In the genomic region with DNA sequence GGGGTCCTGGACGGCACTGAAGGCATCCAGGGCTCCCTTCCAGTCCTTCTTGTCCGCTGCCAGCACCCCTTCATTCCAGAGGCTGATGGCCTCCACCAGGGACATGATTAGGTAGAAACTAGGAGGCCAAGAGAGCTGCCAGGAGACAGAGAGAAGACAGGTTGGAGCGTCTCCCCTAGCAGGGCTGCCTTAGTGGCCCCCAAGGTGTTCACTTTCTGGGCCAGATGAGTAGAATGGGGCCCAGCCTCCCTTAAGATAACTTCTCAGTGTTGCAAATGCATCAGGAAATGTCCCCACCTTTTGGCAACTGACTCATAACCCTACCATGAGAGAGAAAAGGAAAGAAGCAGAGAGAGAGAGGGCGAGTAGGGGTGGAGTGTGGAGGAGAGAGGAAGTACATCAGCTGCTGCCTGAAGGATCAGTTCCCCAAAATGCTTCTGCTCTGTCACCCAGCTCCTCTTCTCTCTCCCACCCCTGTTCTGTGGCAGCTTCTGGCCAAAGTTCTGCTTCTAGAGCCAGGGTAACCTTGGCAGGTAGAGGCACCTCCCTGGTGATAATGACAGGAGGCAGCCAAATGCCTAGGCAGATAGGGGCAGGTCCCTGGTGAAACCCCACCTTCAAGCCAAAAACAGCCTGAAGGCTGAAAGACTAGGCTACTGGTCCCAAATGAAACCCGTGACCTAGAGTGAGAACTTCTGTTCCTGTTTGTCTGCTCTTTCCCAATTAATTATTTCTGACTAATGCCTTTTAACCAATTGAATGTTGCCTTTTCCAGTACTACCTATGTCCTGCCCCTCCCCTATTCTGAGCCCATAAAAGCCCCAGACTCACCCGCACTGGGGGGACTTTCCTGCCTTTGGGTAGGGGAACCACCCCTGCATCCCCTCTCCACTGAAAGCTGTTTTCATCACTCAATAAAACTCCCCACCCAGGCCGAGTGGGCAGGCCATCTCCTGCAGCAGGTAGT, we compare ENCODE assay signal across 1 cellular context.
TF ChIP-seq lines count a peak whose summit lies in the region.

A gene with protein sequence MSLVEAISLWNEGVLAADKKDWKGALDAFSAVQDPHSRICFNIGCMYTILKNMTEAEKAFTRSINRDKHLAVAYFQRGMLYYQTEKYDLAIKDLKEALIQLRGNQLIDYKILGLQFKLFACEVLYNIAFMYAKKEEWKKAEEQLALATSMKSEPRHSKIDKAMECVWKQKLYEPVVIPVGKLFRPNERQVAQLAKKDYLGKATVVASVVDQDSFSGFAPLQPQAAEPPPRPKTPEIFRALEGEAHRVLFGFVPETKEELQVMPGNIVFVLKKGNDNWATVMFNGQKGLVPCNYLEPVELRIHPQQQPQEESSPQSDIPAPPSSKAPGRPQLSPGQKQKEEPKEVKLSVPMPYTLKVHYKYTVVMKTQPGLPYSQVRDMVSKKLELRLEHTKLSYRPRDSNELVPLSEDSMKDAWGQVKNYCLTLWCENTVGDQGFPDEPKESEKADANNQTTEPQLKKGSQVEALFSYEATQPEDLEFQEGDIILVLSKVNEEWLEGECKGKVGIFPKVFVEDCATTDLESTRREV (minus strand): TSS at position 235 of the 967 bp plus-strand sequence. CDS start 130 bp downstream, at position 105.

TF ChIP-seq in K562, 482 proteins besides CTCF, POLR2A, EP300 and RAD21 (continues in another document):
- TF ChIP-seq, protein P1, sequence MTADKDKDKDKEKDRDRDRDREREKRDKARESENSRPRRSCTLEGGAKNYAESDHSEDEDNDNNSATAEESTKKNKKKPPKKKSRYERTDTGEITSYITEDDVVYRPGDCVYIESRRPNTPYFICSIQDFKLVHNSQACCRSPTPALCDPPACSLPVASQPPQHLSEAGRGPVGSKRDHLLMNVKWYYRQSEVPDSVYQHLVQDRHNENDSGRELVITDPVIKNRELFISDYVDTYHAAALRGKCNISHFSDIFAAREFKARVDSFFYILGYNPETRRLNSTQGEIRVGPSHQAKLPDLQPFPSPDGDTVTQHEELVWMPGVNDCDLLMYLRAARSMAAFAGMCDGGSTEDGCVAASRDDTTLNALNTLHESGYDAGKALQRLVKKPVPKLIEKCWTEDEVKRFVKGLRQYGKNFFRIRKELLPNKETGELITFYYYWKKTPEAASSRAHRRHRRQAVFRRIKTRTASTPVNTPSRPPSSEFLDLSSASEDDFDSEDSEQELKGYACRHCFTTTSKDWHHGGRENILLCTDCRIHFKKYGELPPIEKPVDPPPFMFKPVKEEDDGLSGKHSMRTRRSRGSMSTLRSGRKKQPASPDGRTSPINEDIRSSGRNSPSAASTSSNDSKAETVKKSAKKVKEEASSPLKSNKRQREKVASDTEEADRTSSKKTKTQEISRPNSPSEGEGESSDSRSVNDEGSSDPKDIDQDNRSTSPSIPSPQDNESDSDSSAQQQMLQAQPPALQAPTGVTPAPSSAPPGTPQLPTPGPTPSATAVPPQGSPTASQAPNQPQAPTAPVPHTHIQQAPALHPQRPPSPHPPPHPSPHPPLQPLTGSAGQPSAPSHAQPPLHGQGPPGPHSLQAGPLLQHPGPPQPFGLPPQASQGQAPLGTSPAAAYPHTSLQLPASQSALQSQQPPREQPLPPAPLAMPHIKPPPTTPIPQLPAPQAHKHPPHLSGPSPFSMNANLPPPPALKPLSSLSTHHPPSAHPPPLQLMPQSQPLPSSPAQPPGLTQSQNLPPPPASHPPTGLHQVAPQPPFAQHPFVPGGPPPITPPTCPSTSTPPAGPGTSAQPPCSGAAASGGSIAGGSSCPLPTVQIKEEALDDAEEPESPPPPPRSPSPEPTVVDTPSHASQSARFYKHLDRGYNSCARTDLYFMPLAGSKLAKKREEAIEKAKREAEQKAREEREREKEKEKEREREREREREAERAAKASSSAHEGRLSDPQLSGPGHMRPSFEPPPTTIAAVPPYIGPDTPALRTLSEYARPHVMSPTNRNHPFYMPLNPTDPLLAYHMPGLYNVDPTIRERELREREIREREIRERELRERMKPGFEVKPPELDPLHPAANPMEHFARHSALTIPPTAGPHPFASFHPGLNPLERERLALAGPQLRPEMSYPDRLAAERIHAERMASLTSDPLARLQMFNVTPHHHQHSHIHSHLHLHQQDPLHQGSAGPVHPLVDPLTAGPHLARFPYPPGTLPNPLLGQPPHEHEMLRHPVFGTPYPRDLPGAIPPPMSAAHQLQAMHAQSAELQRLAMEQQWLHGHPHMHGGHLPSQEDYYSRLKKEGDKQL (CRISPR knock-in tag; IDR thresholded peaks at IDR 0.05; ENCODE audit: borderline replicate concordance), result no peak
- TF ChIP-seq NFYB (IDR thresholded peaks at IDR 0.05; ENCODE audit: extremely low read depth, insufficient read length) (no peak), CREB1 (IDR thresholded peaks at IDR 0.05) (no peak), CREB1 (CRISPR knock-in tag; IDR thresholded peaks at IDR 0.05) (no peak), MED1 (CRISPR knock-in tag; IDR thresholded peaks at IDR 0.05; ENCODE audit: borderline replicate concordance) (no peak), FOSL1 (tag; conservative IDR thresholded peaks at IDR 0.05) (0 out of 2 replicates have a peak, but pooled peaks have one; percentile 27), SPI1 (IDR thresholded peaks at IDR 0.05; ENCODE audit: borderline replicate concordance, low read depth, low read length) (peak; percentile 88), GATA2 (CRISPR knock-in tag; IDR thresholded peaks at IDR 0.05) (no peak), PHF21A (IDR thresholded peaks at IDR 0.05; ENCODE audit: borderline replicate concordance, low read depth) (no peak), ZNF354B (CRISPR knock-in tag; IDR thresholded peaks at IDR 0.05) (no peak), ZBTB7A (IDR thresholded peaks at IDR 0.05; ENCODE audit: borderline replicate concordance, control insufficient read depth, low read depth, low read length) (no peak), FOXJ3 (CRISPR knock-in tag; IDR thresholded peaks at IDR 0.05) (no peak), RCOR1 (IDR thresholded peaks at IDR 0.05; ENCODE audit: borderline replicate concordance in 1 of 2, low read depth in 2 of 2, low read length in 2 of 2) (no peak), ZNF408 (CRISPR knock-in tag; IDR thresholded peaks at IDR 0.05; ENCODE audit: low read depth) (no peak), ZNF174 (CRISPR knock-in tag; IDR thresholded peaks at IDR 0.05) (no peak), MEF2D (tag; conservative IDR thresholded peaks at IDR 0.05; ENCODE audit: low read depth) (no peak), ZFP1 (CRISPR knock-in tag; IDR thresholded peaks at IDR 0.05) (no peak), CBFB (CRISPR knock-in tag; IDR thresholded peaks at IDR 0.05) (no peak), RBM25 (IDR thresholded peaks at IDR 0.05; ENCODE audit: low read depth, low read length, severe bottlenecking) (no peak), ZNF444 (CRISPR knock-in tag; IDR thresholded peaks at IDR 0.05) (no peak), PML (IDR thresholded peaks at IDR 0.05; ENCODE audit: low read length) (no peak), ZNF785 (CRISPR knock-in tag; IDR thresholded peaks at IDR 0.05) (no peak), JUNB (CRISPR knock-in tag; conservative IDR thresholded peaks at IDR 0.05) (no peak), JUND (IDR thresholded peaks at IDR 0.05; ENCODE audit: borderline replicate concordance, low read depth, low read length) (no peak), JUND (tag; IDR thresholded peaks at IDR 0.05; ENCODE audit: borderline replicate concordance, low read depth, low read length) (peak; percentile 34; the same call in 1 of the 3 replicates), STAT5B (CRISPR knock-in tag; IDR thresholded peaks at IDR 0.05) (no peak), ZNF263 (CRISPR knock-in tag; IDR thresholded peaks at IDR 0.05; ENCODE audit: borderline replicate concordance) (no peak), HMG20A (CRISPR knock-in tag; conservative IDR thresholded peaks at IDR 0.05) (no peak), ZNF175 (CRISPR knock-in tag; IDR thresholded peaks at IDR 0.05; ENCODE audit: low read depth) (no peak), ZKSCAN3 (CRISPR knock-in tag; IDR thresholded peaks at IDR 0.05) (no peak), ELF1 (tag; IDR thresholded peaks at IDR 0.05) (0 out of 2 replicates have a peak, but pooled peaks have one; percentile 17)
- TF ChIP-seq, protein P2, sequence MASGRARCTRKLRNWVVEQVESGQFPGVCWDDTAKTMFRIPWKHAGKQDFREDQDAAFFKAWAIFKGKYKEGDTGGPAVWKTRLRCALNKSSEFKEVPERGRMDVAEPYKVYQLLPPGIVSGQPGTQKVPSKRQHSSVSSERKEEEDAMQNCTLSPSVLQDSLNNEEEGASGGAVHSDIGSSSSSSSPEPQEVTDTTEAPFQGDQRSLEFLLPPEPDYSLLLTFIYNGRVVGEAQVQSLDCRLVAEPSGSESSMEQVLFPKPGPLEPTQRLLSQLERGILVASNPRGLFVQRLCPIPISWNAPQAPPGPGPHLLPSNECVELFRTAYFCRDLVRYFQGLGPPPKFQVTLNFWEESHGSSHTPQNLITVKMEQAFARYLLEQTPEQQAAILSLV (tag; IDR thresholded peaks at IDR 0.05), result no peak
- TF ChIP-seq, protein P3, sequence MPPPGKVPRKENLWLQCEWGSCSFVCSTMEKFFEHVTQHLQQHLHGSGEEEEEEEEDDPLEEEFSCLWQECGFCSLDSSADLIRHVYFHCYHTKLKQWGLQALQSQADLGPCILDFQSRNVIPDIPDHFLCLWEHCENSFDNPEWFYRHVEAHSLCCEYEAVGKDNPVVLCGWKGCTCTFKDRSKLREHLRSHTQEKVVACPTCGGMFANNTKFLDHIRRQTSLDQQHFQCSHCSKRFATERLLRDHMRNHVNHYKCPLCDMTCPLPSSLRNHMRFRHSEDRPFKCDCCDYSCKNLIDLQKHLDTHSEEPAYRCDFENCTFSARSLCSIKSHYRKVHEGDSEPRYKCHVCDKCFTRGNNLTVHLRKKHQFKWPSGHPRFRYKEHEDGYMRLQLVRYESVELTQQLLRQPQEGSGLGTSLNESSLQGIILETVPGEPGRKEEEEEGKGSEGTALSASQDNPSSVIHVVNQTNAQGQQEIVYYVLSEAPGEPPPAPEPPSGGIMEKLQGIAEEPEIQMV (tag; conservative IDR thresholded peaks at IDR 0.05; ENCODE audit: low read depth), result no peak
- TF ChIP-seq, protein P4, sequence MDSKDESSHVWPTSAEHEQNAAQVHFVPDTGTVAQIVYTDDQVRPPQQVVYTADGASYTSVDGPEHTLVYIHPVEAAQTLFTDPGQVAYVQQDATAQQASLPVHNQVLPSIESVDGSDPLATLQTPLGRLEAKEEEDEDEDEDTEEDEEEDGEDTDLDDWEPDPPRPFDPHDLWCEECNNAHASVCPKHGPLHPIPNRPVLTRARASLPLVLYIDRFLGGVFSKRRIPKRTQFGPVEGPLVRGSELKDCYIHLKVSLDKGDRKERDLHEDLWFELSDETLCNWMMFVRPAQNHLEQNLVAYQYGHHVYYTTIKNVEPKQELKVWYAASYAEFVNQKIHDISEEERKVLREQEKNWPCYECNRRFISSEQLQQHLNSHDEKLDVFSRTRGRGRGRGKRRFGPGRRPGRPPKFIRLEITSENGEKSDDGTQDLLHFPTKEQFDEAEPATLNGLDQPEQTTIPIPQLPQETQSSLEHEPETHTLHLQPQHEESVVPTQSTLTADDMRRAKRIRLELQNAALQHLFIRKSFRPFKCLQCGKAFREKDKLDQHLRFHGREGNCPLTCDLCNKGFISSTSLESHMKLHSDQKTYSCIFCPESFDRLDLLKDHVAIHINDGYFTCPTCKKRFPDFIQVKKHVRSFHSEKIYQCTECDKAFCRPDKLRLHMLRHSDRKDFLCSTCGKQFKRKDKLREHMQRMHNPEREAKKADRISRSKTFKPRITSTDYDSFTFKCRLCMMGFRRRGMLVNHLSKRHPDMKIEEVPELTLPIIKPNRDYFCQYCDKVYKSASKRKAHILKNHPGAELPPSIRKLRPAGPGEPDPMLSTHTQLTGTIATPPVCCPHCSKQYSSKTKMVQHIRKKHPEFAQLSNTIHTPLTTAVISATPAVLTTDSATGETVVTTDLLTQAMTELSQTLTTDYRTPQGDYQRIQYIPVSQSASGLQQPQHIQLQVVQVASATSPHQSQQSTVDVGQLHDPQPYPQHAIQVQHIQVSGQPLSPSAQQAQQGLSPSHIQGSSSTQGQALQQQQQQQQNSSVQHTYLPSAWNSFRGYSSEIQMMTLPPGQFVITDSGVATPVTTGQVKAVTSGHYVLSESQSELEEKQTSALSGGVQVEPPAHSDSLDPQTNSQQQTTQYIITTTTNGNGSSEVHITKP (IDR thresholded peaks at IDR 0.05; ENCODE audit: partially characterized antibody), result peak; percentile 7
- TF ChIP-seq, protein P5, sequence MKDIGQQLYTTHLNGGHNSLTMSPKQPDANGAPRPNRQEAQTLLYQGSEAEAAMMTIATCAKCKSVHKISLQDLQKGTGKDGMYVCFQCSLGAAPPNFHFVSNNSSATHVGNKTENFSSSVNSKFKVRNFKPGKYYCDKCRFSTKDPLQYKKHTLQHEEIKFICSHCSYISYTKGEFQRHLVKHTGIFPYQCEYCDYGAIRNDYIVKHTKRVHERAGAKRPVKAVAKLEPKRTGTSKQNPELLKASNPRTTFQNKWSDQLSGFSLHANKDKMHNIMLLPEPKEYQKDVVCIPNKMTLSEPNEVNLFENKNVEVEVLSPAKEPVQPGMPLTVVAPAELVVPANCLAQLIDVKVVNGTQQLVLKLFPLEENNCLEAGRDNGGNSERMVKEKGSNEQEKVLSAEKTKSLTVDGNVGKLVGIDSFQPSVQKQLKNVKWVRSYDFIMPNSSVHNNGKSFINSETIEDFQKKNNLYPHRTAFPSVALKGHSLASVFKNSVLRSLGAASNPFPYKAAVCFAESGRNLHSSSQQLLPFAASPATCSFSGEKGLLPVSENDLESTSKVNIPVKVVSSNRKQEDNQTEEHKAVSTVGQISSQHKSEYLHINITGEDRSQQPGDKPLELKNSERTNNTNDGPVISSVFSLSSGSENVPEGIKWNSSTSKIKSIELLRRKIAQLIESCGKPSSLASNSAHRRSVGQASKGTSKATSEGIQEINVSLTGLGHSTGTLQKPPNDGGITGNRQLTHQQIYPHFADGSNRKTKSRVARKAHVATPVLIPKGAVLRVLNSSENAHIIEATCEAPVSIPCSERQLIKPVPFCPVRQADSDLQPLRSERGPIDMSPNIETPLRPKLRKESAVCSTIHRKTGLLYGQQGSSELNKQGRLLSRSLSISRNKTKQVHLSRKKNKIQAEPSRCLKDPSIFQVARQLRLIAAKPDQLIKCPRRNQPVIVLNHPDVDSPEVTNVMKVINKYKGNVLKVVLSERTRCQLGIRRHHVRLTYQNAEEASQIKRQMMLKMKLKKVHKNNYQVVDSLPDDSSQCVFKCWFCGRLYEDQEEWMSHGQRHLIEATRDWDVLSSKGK (CRISPR knock-in tag; IDR thresholded peaks at IDR 0.05), result no peak
- TF ChIP-seq, protein P6, sequence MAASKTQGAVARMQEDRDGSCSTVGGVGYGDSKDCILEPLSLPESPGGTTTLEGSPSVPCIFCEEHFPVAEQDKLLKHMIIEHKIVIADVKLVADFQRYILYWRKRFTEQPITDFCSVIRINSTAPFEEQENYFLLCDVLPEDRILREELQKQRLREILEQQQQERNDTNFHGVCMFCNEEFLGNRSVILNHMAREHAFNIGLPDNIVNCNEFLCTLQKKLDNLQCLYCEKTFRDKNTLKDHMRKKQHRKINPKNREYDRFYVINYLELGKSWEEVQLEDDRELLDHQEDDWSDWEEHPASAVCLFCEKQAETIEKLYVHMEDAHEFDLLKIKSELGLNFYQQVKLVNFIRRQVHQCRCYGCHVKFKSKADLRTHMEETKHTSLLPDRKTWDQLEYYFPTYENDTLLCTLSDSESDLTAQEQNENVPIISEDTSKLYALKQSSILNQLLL (CRISPR knock-in tag; IDR thresholded peaks at IDR 0.05; ENCODE audit: borderline replicate concordance), result no peak
- TF ChIP-seq, protein P7, sequence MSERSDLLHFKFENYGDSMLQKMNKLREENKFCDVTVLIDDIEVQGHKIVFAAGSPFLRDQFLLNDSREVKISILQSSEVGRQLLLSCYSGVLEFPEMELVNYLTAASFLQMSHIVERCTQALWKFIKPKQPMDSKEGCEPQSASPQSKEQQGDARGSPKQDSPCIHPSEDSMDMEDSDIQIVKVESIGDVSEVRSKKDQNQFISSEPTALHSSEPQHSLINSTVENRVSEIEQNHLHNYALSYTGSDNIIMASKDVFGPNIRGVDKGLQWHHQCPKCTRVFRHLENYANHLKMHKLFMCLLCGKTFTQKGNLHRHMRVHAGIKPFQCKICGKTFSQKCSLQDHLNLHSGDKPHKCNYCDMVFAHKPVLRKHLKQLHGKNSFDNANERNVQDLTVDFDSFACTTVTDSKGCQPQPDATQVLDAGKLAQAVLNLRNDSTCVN (CRISPR knock-in tag; IDR thresholded peaks at IDR 0.05), result no peak; the same call in 1 of the 2 replicates
